ENCODE assay signal across 12 cellular contexts in genomic region chr12:116916122-116916521, GRCh38. TPM values are rescaled to one million over a fixed set of nuclear protein-coding genes. Genes with fewer than 3 reads are reported as not detected.
DNase-seq lines count a peak whose midpoint lies in the region; ATAC-seq, FAIRE-seq and TF ChIP-seq lines count a peak whose summit lies in the region.
"Had no signal": no experiment of that assay in that cellular context is flagged by ENCODE, and none has a peak within 500 bp of the region (broad histone marks: within the 10 kb centered on the region; RNA-seq: fewer than 3 reads in every experiment).

No MANE protein-coding gene starts in this region.

- no peak for TF ChIP-seq EP300 in K562 (IDR thresholded peaks at IDR 0.05; ENCODE audit: low read length)

- H4K20me1 ChIP-seq in DOHH2 (ENCODE audit: control insufficient read depth, insufficient read depth, low read depth, low read length) (0 out of 2 replicates have a peak, but pooled peaks cover 3% of the 10 kb centered on the region), K562 (replicated peaks; ENCODE audit: control insufficient read depth, insufficient read depth, low read length) (no peaks in the 10 kb centered on the region)

- no peak for ATAC-seq in K562

- H2AFZ ChIP-seq in K562 (ENCODE audit: low read depth, low read length) = no peak overlapping the region

- TF ChIP-seq POLR2A in K562 (conservative IDR thresholded peaks at IDR 0.05) = no peak

- H3K9me3 ChIP-seq in DOHH2 (ENCODE audit: control insufficient read depth, insufficient read depth, low read length) (no peaks in the 10 kb centered on the region), K562 (replicated peaks; ENCODE audit: control insufficient read depth, insufficient read depth, low read depth, low read length) (no peaks in the 10 kb centered on the region), mesodermal cell (ENCODE audit: control insufficient read depth, low read length) (no peaks in the 10 kb centered on the region), SJCRH30 (replicated peaks) (no peaks in the 10 kb centered on the region)

- no peaks in the 10 kb centered on the region for H3K9me2 ChIP-seq in DOHH2 (replicated peaks; ENCODE audit: control insufficient read depth, low read length)

- peaks cover 10% of the 10 kb centered on the region for H3K36me3 Mint-ChIP-seq in activated T-helper 2 cell treated with anti-CD3 and anti-CD28 coated beads, Interferon-gamma antibody, Interleukin-2, Interleukin-4, amounts not matched to agents 10 μg/mL and 5 μg/mL and 100 μg/mL, durations not matched to agents 14 hours and 24 hours and 36 hours (ENCODE audit: low read depth)

- intact Hi-C loops in K562 (cut with micrococcal nuclease) = loop anchor here (2.0 kb wide), 1 partner anchor 213 kb away; no protein-coding TSS in a partner anchor
- intact Hi-C loops in activated T-helper 2 cell treated with anti-CD3 and anti-CD28 coated beads, Interferon-gamma antibody, Interleukin-2, Interleukin-4, amounts not matched to agents 10 μg/mL and 5 μg/mL and 100 μg/mL, durations not matched to agents 14 hours and 24 hours and 36 hours (cut with micrococcal nuclease) = no loop called here

- in situ Hi-C loops in K562 (cut with MboI) = no loop called here

- no peak for FAIRE-seq in K562 (lab: Jason Lieb, UNC)

- H3K79me2 ChIP-seq in DOHH2 (ENCODE audit: control insufficient read depth, low read length) = peaks cover 91% of the 10 kb centered on the region
- H3K79me2 ChIP-seq in K562 (ENCODE audit: control insufficient read depth, insufficient read depth, low read length) = peaks cover 53% of the 10 kb centered on the region

- no peak overlapping the region for H3K27ac Mint-ChIP-seq in activated T-helper 2 cell treated with anti-CD3 and anti-CD28 coated beads, Interferon-gamma antibody, Interleukin-2, Interleukin-4, amounts not matched to agents 10 μg/mL and 5 μg/mL and 100 μg/mL, durations not matched to agents 14 hours and 24 hours and 36 hours

- H3K4me1 ChIP-seq in DOHH2 (ENCODE audit: control insufficient read depth, low read length) (peaks cover 59% of the 10 kb centered on the region), K562 (replicated peaks in 1 of 2; ENCODE audit: control insufficient read depth in 2 of 2, insufficient read depth in 2 of 2, low read length in 2 of 2) (peaks cover 20 to 48% of the 10 kb centered on the region in 2 experiments), mesodermal cell (ENCODE audit: control insufficient read depth, insufficient read depth, low read length, poor library complexity, severe bottlenecking) (peaks cover 16% of the 10 kb centered on the region), SJCRH30 (no peaks in the 10 kb centered on the region)

- H3K9me3 Mint-ChIP-seq in activated T-helper 2 cell treated with anti-CD3 and anti-CD28 coated beads, Interferon-gamma antibody, Interleukin-2, Interleukin-4, amounts not matched to agents 10 μg/mL and 5 μg/mL and 100 μg/mL, durations not matched to agents 14 hours and 24 hours and 36 hours = no peaks in the 10 kb centered on the region
- H3K9me3 Mint-ChIP-seq: activated T-cell treated with anti-CD3 and anti-CD28 coated beads, Interleukin-2, amount 50 U/mL, for 4 hours had no signal

- H3K27me3 ChIP-seq in DOHH2 (ENCODE audit: control insufficient read depth, low read length) = no peaks in the 10 kb centered on the region
- H3K27me3 ChIP-seq in K562 (ENCODE audit: control insufficient read depth in 2 of 2, insufficient read depth in 2 of 2, low read length in 2 of 2) = no peaks in the 10 kb centered on the region
- H3K27me3 ChIP-seq in SJCRH30 = no peaks in the 10 kb centered on the region

- no peaks in the 10 kb centered on the region for H3K9me1 ChIP-seq in K562 (ENCODE audit: control insufficient read depth, insufficient read depth, low read length)

- BruUV-seq in K562 (replicated peaks; lab: Mats Ljungman, UMichigan) = no TSS peak

- H3K27me3 Mint-ChIP-seq in activated T-helper 2 cell treated with anti-CD3 and anti-CD28 coated beads, Interferon-gamma antibody, Interleukin-2, Interleukin-4, amounts not matched to agents 10 μg/mL and 5 μg/mL and 100 μg/mL, durations not matched to agents 14 hours and 24 hours and 36 hours (ENCODE audit: low read depth) = peaks cover 38% of the 10 kb centered on the region

- DNase-seq in LHCN-M2 (ENCODE audit: low read depth) = peak; percentile 39
- DNase-seq in K562 (ENCODE audit: extremely low read depth in 1 of 4, low spot score in 3 of 4) = no peak
- DNase-seq in activated T-helper 2 cell treated with anti-CD3 and anti-CD28 coated beads, Interferon-gamma antibody, Interleukin-2, Interleukin-4, amounts not matched to agents 10 μg/mL and 5 μg/mL and 100 μg/mL, durations not matched to agents 14 hours and 24 hours and 36 hours (ENCODE audit: low spot score) = no peak
- no peak for DNase-seq in SKM-1 (lab: John Stamatoyannopoulos, UW; ENCODE audit: unreplicated experiment)
- no peak for DNase-seq in SJCRH30
- DNase-seq in kidney glomerular epithelial cell (lab: John Stamatoyannopoulos, UW) = no peak
- DNase-seq: cerebellar nuclear complex, COR-L47, glutamatergic neuron had no signal

- POLR2A ChIA-PET in K562 (lab: Yijun Ruan, JAX) = interaction anchor here (1.0 to 1.1 kb wide), 2 partner anchors 9 to 74 kb away, joined by 3 to 6 read pairs; no protein-coding TSS in a partner anchor

- peaks cover 30% of the 10 kb centered on the region for H3K4me1 Mint-ChIP-seq in activated T-helper 2 cell treated with anti-CD3 and anti-CD28 coated beads, Interferon-gamma antibody, Interleukin-2, Interleukin-4, amounts not matched to agents 10 μg/mL and 5 μg/mL and 100 μg/mL, durations not matched to agents 14 hours and 24 hours and 36 hours (ENCODE audit: low read depth)

- TF ChIP-seq RAD21 in K562 (CRISPR knock-in tag; conservative IDR thresholded peaks at IDR 0.05 in 1 of 2, IDR thresholded peaks at IDR 0.05 in 1 of 2) = no peak

- peaks cover 2% of the 10 kb centered on the region; the same call in 1 of the 2 replicates for H3F3A ChIP-seq in DOHH2 (ENCODE audit: control insufficient read depth, insufficient read depth)

- TF ChIP-seq CTCF in DOHH2 (IDR thresholded peaks at IDR 0.05; ENCODE audit: low read depth, low read length, poor library complexity, severe bottlenecking) = no peak
- TF ChIP-seq CTCF in K562 (IDR thresholded peaks at IDR 0.05 in 2 of 3, conservative IDR thresholded peaks at IDR 0.05 in 1 of 3; ENCODE audit: insufficient read depth in 2 of 3, low read depth in 1 of 3, low read length in 3 of 3) = no peak

- H3K4me2 ChIP-seq in DOHH2 (ENCODE audit: low read length) = peak overlapping the region; percentile 36
- peak overlapping the region; percentile 59; the same call in 1 of the 2 replicates for H3K4me2 ChIP-seq in K562 (ENCODE audit: insufficient read depth, low read length)

- no peak overlapping the region for H3K9ac ChIP-seq in K562 (ENCODE audit: insufficient read depth in 1 of 2, low read depth in 2 of 2, low read length in 2 of 2)

- peaks cover 34% of the 10 kb centered on the region for H3K36me3 ChIP-seq in DOHH2 (ENCODE audit: control insufficient read depth, low read length)
- peaks cover 10% of the 10 kb centered on the region; the same call in 2 of the 3 replicates for H3K36me3 ChIP-seq in K562 (ENCODE audit: control insufficient read depth, insufficient read depth, low read length)
- H3K36me3 ChIP-seq in mesodermal cell (ENCODE audit: control insufficient read depth, insufficient read depth, low read length) = peaks cover 38% of the 10 kb centered on the region
- no peaks in the 10 kb centered on the region; the same call in 1 of the 2 replicates for H3K36me3 ChIP-seq in SJCRH30

- CTCF ChIA-PET in K562 (lab: Yijun Ruan, JAX; ENCODE audit: low intra/inter-chr PET ratio) = no interaction called here

- H3K4me3 Mint-ChIP-seq in activated T-helper 2 cell treated with anti-CD3 and anti-CD28 coated beads, Interferon-gamma antibody, Interleukin-2, Interleukin-4, amounts not matched to agents 10 μg/mL and 5 μg/mL and 100 μg/mL, durations not matched to agents 14 hours and 24 hours and 36 hours (ENCODE audit: low read depth) = no peak overlapping the region

- H3K4me3 ChIP-seq in DOHH2 (ENCODE audit: low read length) = no peak overlapping the region
- no peak overlapping the region for H3K4me3 ChIP-seq in K562
- H3K4me3 ChIP-seq in mesodermal cell (ENCODE audit: extremely low read depth, insufficient read depth, low read length, poor library complexity, severe bottlenecking) = no peak overlapping the region
- H3K4me3 ChIP-seq in SJCRH30 = no peak overlapping the region

- no peak overlapping the region for H3K27ac ChIP-seq in DOHH2 (ENCODE audit: low read depth, low read length)
- 0 out of 3 replicates have a peak overlapping the region, but pooled peaks have one; percentile 34 for H3K27ac ChIP-seq in K562 (ENCODE audit: extremely low read depth, low read depth, low read length)
- peak overlapping the region; percentile 53 for H3K27ac ChIP-seq in mesodermal cell (ENCODE audit: low read depth, low read length, severe bottlenecking)
- no peak overlapping the region for H3K27ac ChIP-seq in SJCRH30

RNA-seq across cellular contexts. Expression of gene FBXW8, which starts 5.4 kb away (rescaled TPM):
- total RNA-seq in LHCN-M2 (2014; rRNA removed) (18.3 and 19.0 TPM in 2 replicates), K562 (2014; rRNA removed) (6.7 and 7.0 TPM in 2 replicates), K562 (2014; rRNA removed; fragmentation: Illumina TruSeq; extraction: Trizol) (2.7 and 3.9 TPM in 2 replicates), K562 (2015; rRNA removed; fragmentation: Illumina TruSeq; extraction: Trizol) (4.0 and 4.1 TPM in 2 replicates), K562 (2021) (8.1 and 8.3 TPM in 2 replicates)
- polyA plus RNA-seq in LHCN-M2 (2012) = 11.5 TPM
- total RNA-seq in K562 (2011; cell fraction: chromatin; rRNA removed; ENCODE audit: low replicate concordance) = 22.7 and 26.4 TPM in 2 replicates
- 9.8 and 11.3 TPM in 2 replicates for total RNA-seq in K562 (2011; cell fraction: nucleolus; rRNA removed)
- total RNA-seq in K562 (2011; cell fraction: nucleoplasm; rRNA removed) = 17.7 and 31.7 TPM in 2 replicates
- polyA plus RNA-seq in K562 (2011; rRNA removed) (6.7 and 9.7 TPM in 2 replicates), K562 (2014; fragmentation: Illumina TruSeq; extraction: Trizol) (4.8 and 6.2 TPM in 2 replicates), K562 (2014; fragmentation: Nextera tagmentation; extraction: Ambion mirVana) (under 1 TPM; 0.58 to 0.69 TPM), K562 (2014; rRNA removed) (3.6 and 4.4 TPM in 2 replicates)
- 6.4 and 7.3 TPM in 2 replicates for polyA plus RNA-seq in K562 (2011; cell fraction: cytosol; rRNA removed)
- polyA plus RNA-seq in K562 (2011; cell fraction: nucleus; rRNA removed) = 13.8 and 15.6 TPM in 2 replicates
- 4.6 and 9.9 TPM in 2 replicates for polyA plus RNA-seq in K562 (2012)
- 15.4 and 19.4 TPM in 2 replicates for polyA minus RNA-seq in K562 (2011; rRNA and poly(A)+ RNA removed)
- polyA minus RNA-seq in K562 (2011; cell fraction: cytosol; rRNA and poly(A)+ RNA removed) = 5.4 and 9.7 TPM in 2 replicates
- polyA minus RNA-seq in K562 (2011; cell fraction: nucleus; rRNA and poly(A)+ RNA removed) = 9.0 and 12.6 TPM in 2 replicates
- 18.9 TPM for polyA plus RNA-seq in mesodermal cell (2013, experiment 1 of 2)
- polyA plus RNA-seq in mesodermal cell (2013, experiment 2 of 2) = 16.9 TPM
- 3.3 and 3.5 TPM in 2 replicates for total RNA-seq in activated T-helper 2 cell treated with anti-CD3 and anti-CD28 coated beads, Interferon-gamma antibody, Interleukin-2, Interleukin-4, amounts not matched to agents 10 μg/mL and 5 μg/mL and 100 μg/mL, durations not matched to agents 14 hours and 24 hours and 36 hours
- total RNA-seq in SJCRH30 (2014; rRNA removed; shearing (Covaris generic)) = 7.8 and 7.9 TPM in 2 replicates

RNA-seq across cellular contexts. Expression of gene HRK, which starts 34.9 kb away (rescaled TPM):
- total RNA-seq in LHCN-M2 (2014; rRNA removed) (not detected in 2 replicates), K562 (2014; rRNA removed) (0.05 TPM in 1 of 2 replicates, not detected in the other), K562 (2014; rRNA removed; fragmentation: Illumina TruSeq; extraction: Trizol) (0.04 TPM in 1 of 2 replicates, not detected in the other), K562 (2015; rRNA removed; fragmentation: Illumina TruSeq; extraction: Trizol) (not detected in 2 replicates), K562 (2021) (not detected in 2 replicates)
- 0.16 TPM for polyA plus RNA-seq in LHCN-M2 (2012)
- total RNA-seq in K562 (2011; cell fraction: chromatin; rRNA removed; ENCODE audit: low replicate concordance) = not detected in 2 replicates
- not detected in 2 replicates for total RNA-seq in K562 (2011; cell fraction: nucleolus; rRNA removed)
- not detected in 2 replicates for total RNA-seq in K562 (2011; cell fraction: nucleoplasm; rRNA removed)
- polyA plus RNA-seq in K562 (2011; rRNA removed) (0.04 TPM in 1 of 2 replicates, not detected in the other), K562 (2014; fragmentation: Illumina TruSeq; extraction: Trizol) (not detected in 2 replicates), K562 (2014; fragmentation: Nextera tagmentation; extraction: Ambion mirVana) (not detected), K562 (2014; rRNA removed) (0.01 TPM in 1 of 2 replicates, not detected in the other)
- 0.01 TPM in 2 replicates for polyA plus RNA-seq in K562 (2011; cell fraction: cytosol; rRNA removed)
- not detected in 2 replicates for polyA plus RNA-seq in K562 (2011; cell fraction: nucleus; rRNA removed)
- polyA plus RNA-seq in K562 (2012) = 0.10 TPM in 1 of 2 replicates, not detected in the other
- 0.03 TPM in 1 of 2 replicates, not detected in the other for polyA minus RNA-seq in K562 (2011; rRNA and poly(A)+ RNA removed)
- polyA minus RNA-seq in K562 (2011; cell fraction: cytosol; rRNA and poly(A)+ RNA removed) = not detected in 2 replicates
- not detected in 2 replicates for polyA minus RNA-seq in K562 (2011; cell fraction: nucleus; rRNA and poly(A)+ RNA removed)
- polyA plus RNA-seq in mesodermal cell (2013, experiment 1 of 2) = 0.22 TPM
- polyA plus RNA-seq in mesodermal cell (2013, experiment 2 of 2) = 0.05 TPM
- total RNA-seq in activated T-helper 2 cell treated with anti-CD3 and anti-CD28 coated beads, Interferon-gamma antibody, Interleukin-2, Interleukin-4, amounts not matched to agents 10 μg/mL and 5 μg/mL and 100 μg/mL, durations not matched to agents 14 hours and 24 hours and 36 hours = not detected in 2 replicates
- total RNA-seq in SJCRH30 (2014; rRNA removed; shearing (Covaris generic)) = 0.04 TPM in 1 of 2 replicates, not detected in the other
- total RNA-seq: activated T-cell treated with anti-CD3 and anti-CD28 coated beads, Interleukin-2, amount 50 U/mL, for 4 hours had no signal

Comparison
In these comparisons a context has a peak if more than half of its experiments do, and no peak if none do; other contexts are left out.
1. H3K27ac ChIP-seq: peak in K562 (single experiment) and mesodermal cell (single experiment); none in DOHH2 (single experiment) and SJCRH30 (single experiment).